8 cellular contexts compared by ENCODE assay signal in genomic region chr10:93062499-93063216, GRCh38. TPM values are rescaled to one million over a fixed set of nuclear protein-coding genes. Genes with fewer than 3 reads are reported as not detected.
DNase-seq lines count a peak whose midpoint lies in the region; ATAC-seq and TF ChIP-seq lines count a peak whose summit lies in the region.

No MANE protein-coding gene starts in this region.

- H3K4me1 Mint-ChIP-seq in activated CD4-positive, alpha-beta memory T cell treated with anti-CD3 and anti-CD28 coated beads for 36 hours (ENCODE audit: low read depth): peaks cover 23% of the 10 kb centered on the region

- TF ChIP-seq CTCF in GM20000 (IDR thresholded peaks at IDR 0.05; ENCODE audit: extremely low read depth, missing control alignments) (peak; percentile 56), gastroesophageal sphincter (IDR thresholded peaks at IDR 0.05) (peak in 3 of 4 experiments; percentile 27 to 59 (median 43)), prostate gland (IDR thresholded peaks at IDR 0.05) (peak in 3 of 4 experiments; percentile 23 to 44 (median 29))

- no peak for TF ChIP-seq EP300 in gastroesophageal sphincter (IDR thresholded peaks at IDR 0.05)

- no peaks in the 10 kb centered on the region for H3K79me2 ChIP-seq in ACC112 (ENCODE audit: control insufficient read depth, insufficient read depth, low read length, unreplicated experiment)

- peaks cover 82% of the 10 kb centered on the region for H3K27me3 ChIP-seq in ACC112 (ENCODE audit: insufficient read depth, low read length)
- H3K27me3 ChIP-seq in gastroesophageal sphincter: peaks cover 97% of the 10 kb centered on the region
- H3K27me3 ChIP-seq in prostate gland (replicated peaks; ENCODE audit: insufficient read depth): peaks cover 26% of the 10 kb centered on the region

- peak overlapping the region; percentile 74 for H3K4me3 ChIP-seq in ACC112 (ENCODE audit: low read depth, low read length)
- peak overlapping the region in 1 of 2 donors; percentile 41 for H3K4me3 ChIP-seq in gastroesophageal sphincter
- peak overlapping the region in 1 of 2 donors; percentile 13 for H3K4me3 ChIP-seq in prostate gland

- DNase-seq in GM20000 (ENCODE audit: low spot score) (peak; percentile 84), prostate gland (ENCODE audit: low spot score) (no peak), SIG-M5 treated with dmso at 0.1 percent for 504 hours (lab: John Stamatoyannopoulos, UW; ENCODE audit: unreplicated experiment) (no peak), RKO (ENCODE audit: low spot score) (no peak)
- peak; percentile 70 for DNase-seq in activated CD4-positive, alpha-beta memory T cell treated with anti-CD3 and anti-CD28 coated beads for 36 hours

- peak overlapping the region; percentile 53 for H2AFZ ChIP-seq in ACC112 (ENCODE audit: low read length, unreplicated experiment)

- peak overlapping the region; percentile 60 for H3K4me3 Mint-ChIP-seq in activated CD4-positive, alpha-beta memory T cell treated with anti-CD3 and anti-CD28 coated beads for 36 hours

- 2 to 3% methylated on average over 5 to 31 of the region's 72 CpGs for WGBS in gastroesophageal sphincter (ENCODE audit: low coverage in 1 of 2), 2 donors
- WGBS in prostate gland: 3% methylated on average over 55 of the region's 72 CpGs

- H3K4me1 ChIP-seq in ACC112 (ENCODE audit: control insufficient read depth, insufficient read depth, low read length, unreplicated experiment) (peaks cover 8% of the 10 kb centered on the region), gastroesophageal sphincter (peaks cover 0 to 45% (median 18%) of the 10 kb centered on the region in 3 donors), prostate gland (replicated peaks) (no peaks in the 10 kb centered on the region)

- no peaks in the 10 kb centered on the region for H3K9me3 Mint-ChIP-seq in activated CD4-positive, alpha-beta memory T cell treated with anti-CD3 and anti-CD28 coated beads for 36 hours

- H3K27ac Mint-ChIP-seq in activated CD4-positive, alpha-beta memory T cell treated with anti-CD3 and anti-CD28 coated beads for 36 hours: no peak overlapping the region

- POLR2A ChIA-PET in activated CD4-positive, alpha-beta memory T cell treated with anti-CD3 and anti-CD28 coated beads for 36 hours (lab: Charles Lee): no interaction called here

- peak; percentile 7 for ATAC-seq in gastroesophageal sphincter
- no peak for ATAC-seq in GM19397 (IDR thresholded peaks at IDR 0.05; ENCODE audit: unreplicated experiment)

- no peak for TF ChIP-seq POLR2A in gastroesophageal sphincter (IDR thresholded peaks at IDR 0.05)
- TF ChIP-seq POLR2A in prostate gland (IDR thresholded peaks at IDR 0.05): no peak

- H3K27me3 Mint-ChIP-seq in activated CD4-positive, alpha-beta memory T cell treated with anti-CD3 and anti-CD28 coated beads for 36 hours: peaks cover 57% of the 10 kb centered on the region

- H3K9me3 ChIP-seq in gastroesophageal sphincter (no peaks in the 10 kb centered on the region), prostate gland (no peaks in the 10 kb centered on the region)

- peaks cover 16% of the 10 kb centered on the region for H3K36me3 Mint-ChIP-seq in activated CD4-positive, alpha-beta memory T cell treated with anti-CD3 and anti-CD28 coated beads for 36 hours

- H3K27ac ChIP-seq in ACC112 (ENCODE audit: low read depth, low read length) (no peak overlapping the region), gastroesophageal sphincter (no peak overlapping the region), prostate gland (no peak overlapping the region)

- intact Hi-C loops in activated CD4-positive, alpha-beta memory T cell treated with anti-CD3 and anti-CD28 coated beads for 36 hours (cut with micrococcal nuclease): loop anchor here (10.0 kb wide), 1 partner anchor 178 kb away; no protein-coding TSS in a partner anchor
- intact Hi-C loops in prostate gland (cut with DNase I): no loop called here

- CTCF ChIA-PET in activated CD4-positive, alpha-beta memory T cell treated with anti-CD3 and anti-CD28 coated beads for 36 hours (lab: Charles Lee): interaction anchor here (0.6 to 2.4 kb wide), 11 partner anchors 8 to 224 kb away, joined by 3 to 9 read pairs (median 4); partner anchors contain the start of gene CYP26A1

- H3K36me3 ChIP-seq in ACC112 (ENCODE audit: insufficient read depth, low read length) (no peaks in the 10 kb centered on the region), gastroesophageal sphincter (peaks cover 0 to 29% of the 10 kb centered on the region in 2 donors), prostate gland (no peaks in the 10 kb centered on the region)

RNA-seq across cellular contexts. Expression of gene CYP26C1, which starts 2.1 kb away (rescaled TPM):
- total RNA-seq in activated CD4-positive, alpha-beta memory T cell treated with anti-CD3 and anti-CD28 coated beads for 36 hours: not detected
- total RNA-seq in gastroesophageal sphincter (under 1 TPM in 1 of 4 donors, not detected in 3; 0.31 TPM), prostate gland (1 to 10 TPM in 1 of 2 donors, under 1 TPM in 1; 0.09 to 1.1 TPM)

RNA-seq across cellular contexts. Expression of gene CYP26A1, which starts 11.0 kb away (rescaled TPM):
- not detected for total RNA-seq in activated CD4-positive, alpha-beta memory T cell treated with anti-CD3 and anti-CD28 coated beads for 36 hours
- not detected for total RNA-seq in gastroesophageal sphincter
- total RNA-seq in prostate gland: not detected

Comparison
In these comparisons a context has a peak if more than half of its experiments do, and no peak if none do; other contexts are left out.
1. DNase-seq: peak in GM20000 (single experiment) and activated CD4-positive, alpha-beta memory T cell treated with anti-CD3 and anti-CD28 coated beads for 36 hours (single experiment); none in prostate gland (single experiment), SIG-M5 treated with dmso at 0.1 percent for 504 hours (single experiment) and RKO (single experiment).
2. Peak in every context shown above with its lines, with median percentiles within 50 percentile points of each other: CTCF ChIP-seq.